ENCODE assay signal across 31 cellular contexts in genomic region chr13:86976521-86977324, GRCh38.
DNase-seq lines count a peak whose midpoint lies in the region; ATAC-seq, FAIRE-seq and TF ChIP-seq lines count a peak whose summit lies in the region.
"Had no signal": no experiment of that assay in that cellular context is flagged by ENCODE, and none has a peak within 500 bp of the region (broad histone marks: within the 10 kb centered on the region; RNA-seq: fewer than 3 reads in every experiment).

No MANE protein-coding gene starts in this region.

- peak; percentile 63 for ATAC-seq in IMR-90 (ENCODE audit: low read depth)
- ATAC-seq: activated CD8-positive, alpha-beta T cell treated with anti-CD3 and anti-CD28 coated beads, Interleukin-2, amount 10 ng/mL, durations not matched to agents 7 days and 5 days; left lobe of liver; Panc1; right cardiac atrium had no signal

- 100% methylated on average over 1 of the region's 4 CpGs; no CpG with 5 or more reads in 1 of the 2 experiments for WGBS in IMR-90 (ENCODE audit: extremely low coverage in 2 of 2, insufficient read length in 1 of 2), 2 experiments

- peak; percentile 11 for DNase-seq in Daoy (ENCODE audit: low read depth)
- peak; percentile 49 for DNase-seq in IMR-90
- peak; percentile 14 for DNase-seq in astrocyte (ENCODE audit: low read depth)
- peak; percentile 15 for DNase-seq in fibroblast of peridontal ligament (ENCODE audit: extremely low read depth)
- no peak for DNase-seq in DMS114 treated with DMSO at 0.1 percent for 48 hours (lab: John Stamatoyannopoulos, UW; ENCODE audit: unreplicated experiment)
- no peak for DNase-seq in RCC 7860 (ENCODE audit: low spot score)
- no peak for DNase-seq in medulla oblongata (ENCODE audit: extremely low spot score)
- no peak for DNase-seq in NCI-H2029 treated with DMSO at 0.1 percent for 48 hours (lab: John Stamatoyannopoulos, UW)
- DNase-seq: activated CD4-positive, alpha-beta T cell treated with anti-CD3 and anti-CD28 coated beads for 4 hours; activated CD8-positive, alpha-beta T cell treated with anti-CD3 and anti-CD28 coated beads, Interleukin-2, amount 10 ng/mL, durations not matched to agents 7 days and 5 days; activated naive CD4-positive, alpha-beta T cell treated with anti-CD3 and anti-CD28 coated beads for 36 hours; CD8-positive, alpha-beta memory T cell; DMS 273 treated with DMSO at 0.1 percent for 48 hours; KBM-7; MM.1S; naive B cell; NCI-H1930; NCI-H2227 treated with DMSO at 0.1 percent for 48 hours; NCI-H526; posterior cingulate gyrus; right cardiac atrium; SIG-M5; stimulated activated CD4-positive, alpha-beta T cell treated with anti-CD3 and anti-CD28 coated beads, Interleukin-4, amount 100 ng/mL, for 24 hours; tibial artery; WERI-Rb-1 had no signal

- BruUV-seq in IMR-90 (replicated peaks; lab: Mats Ljungman, UMichigan) = no TSS peak

- no peak overlapping the region for H3K14ac ChIP-seq in IMR-90 (replicated peaks; ENCODE audit: low read depth, low read length)

- H3K27me3 ChIP-seq in IMR-90 (ENCODE audit: control insufficient read depth, insufficient read depth, low read length) (no peaks in the 10 kb centered on the region), astrocyte (ENCODE audit: insufficient read depth, low read length) (no peaks in the 10 kb centered on the region)
- H3K27me3 ChIP-seq: tibial artery, vagina had no signal

- H3K4me2 ChIP-seq in IMR-90 (ENCODE audit: low read depth, low read length) (no peak overlapping the region), astrocyte (ENCODE audit: low read length) (no peak overlapping the region)

- TF ChIP-seq RAD21 in IMR-90 (IDR thresholded peaks at IDR 0.05; ENCODE audit: low read length) = no peak

- no peak overlapping the region for H4K91ac ChIP-seq in IMR-90 (ENCODE audit: insufficient read depth, low read depth, low read length)

- H3K79me1 ChIP-seq in IMR-90 (ENCODE audit: low read depth in 1 of 2, low read length in 2 of 2) = no peaks in the 10 kb centered on the region

- H3K27ac Mint-ChIP-seq in astrocyte (ENCODE audit: unreplicated experiment) = no peak overlapping the region
- H3K27ac Mint-ChIP-seq: activated CD8-positive, alpha-beta T cell treated with anti-CD3 and anti-CD28 coated beads, Interleukin-2, amount 10 ng/mL, durations not matched to agents 7 days and 5 days; activated naive CD4-positive, alpha-beta T cell treated with anti-CD3 and anti-CD28 coated beads for 36 hours; CD8-positive, alpha-beta memory T cell; mesothelial cell of epicardium; naive B cell; T-helper 2 cell treated with Interferon-gamma antibody and Interleukin-4, amounts not matched to agents 5 μg/mL and 100 μg/mL, for 36 hours had no signal

- H3K79me2 ChIP-seq in astrocyte (ENCODE audit: insufficient read depth, low read length) = no peaks in the 10 kb centered on the region

- peaks cover 4% of the 10 kb centered on the region for H3K4me1 Mint-ChIP-seq in astrocyte (ENCODE audit: low read depth, unreplicated experiment)
- H3K4me1 Mint-ChIP-seq: CD8-positive, alpha-beta memory T cell; mesothelial cell of epicardium; naive B cell had no signal

- H3K4me3 ChIP-seq in IMR-90 (ENCODE audit: insufficient read depth, low read depth, low read length) (no peak overlapping the region), astrocyte (ENCODE audit: insufficient read depth, low read depth, low read length) (no peak overlapping the region)
- H3K4me3 ChIP-seq: tibial artery, vagina had no signal

- in situ Hi-C loops in IMR-90 (cut with MboI; ENCODE audit: low sequenced_read_pairs) = no loop called here

- TF ChIP-seq CTCF in IMR-90 (conservative IDR thresholded peaks at IDR 0.05; ENCODE audit: low read depth, low read length) (no peak), astrocyte (IDR thresholded peaks at IDR 0.05; ENCODE audit: insufficient read depth, low read depth, low read length) (no peak)

- 0 out of 2 replicates have a peak, but pooled peaks cover 1% of the 10 kb centered on the region for H3K4me1 ChIP-seq in IMR-90 (ENCODE audit: control insufficient read depth, insufficient read depth, low read length)
- H3K4me1 ChIP-seq in astrocyte (ENCODE audit: insufficient read depth, low read length) = no peaks in the 10 kb centered on the region
- H3K4me1 ChIP-seq: tibial artery, vagina had no signal

- intact Hi-C loops in IMR-90 (cut with micrococcal nuclease) = no loop called here

- no peak overlapping the region for H2AK9ac ChIP-seq in IMR-90 (replicated peaks; ENCODE audit: low read depth, low read length, poor library complexity)

- no peak for FAIRE-seq in astrocyte (lab: Jason Lieb, UNC)
- no peak for FAIRE-seq in RCC 7860 (lab: Jason Lieb, UNC)
- FAIRE-seq: endothelial cell of umbilical vein had no signal

- peak overlapping the region; percentile 89; the same call in 1 of the 2 replicates for H3K18ac ChIP-seq in IMR-90 (ENCODE audit: low read depth, low read length)

- H3K9me3 ChIP-seq in IMR-90 (ENCODE audit: control insufficient read depth, insufficient read depth, low read length) (no peaks in the 10 kb centered on the region), astrocyte (ENCODE audit: insufficient read depth, low read depth, low read length) (no peaks in the 10 kb centered on the region)
- H3K9me3 ChIP-seq: tibial artery, vagina had no signal

- CTCF ChIA-PET in IMR-90 (lab: Yijun Ruan, JAX) = no interaction called here

- no peak overlapping the region for H2AK5ac ChIP-seq in IMR-90 (ENCODE audit: low read depth, low read length)

- H3K27me3 Mint-ChIP-seq in astrocyte (ENCODE audit: low read depth, unreplicated experiment) = no peaks in the 10 kb centered on the region
- H3K27me3 Mint-ChIP-seq: CD8-positive, alpha-beta memory T cell; naive B cell had no signal

- no peak overlapping the region; a peak in 1 of 4 replicates for H4K8ac ChIP-seq in IMR-90 (ENCODE audit: low read depth in 2 of 2, low read length in 2 of 2)

- no peak overlapping the region for H3K23ac ChIP-seq in IMR-90 (ENCODE audit: low read depth, low read length)

- H3K4me3 Mint-ChIP-seq in astrocyte (ENCODE audit: unreplicated experiment) = no peak overlapping the region
- H3K4me3 Mint-ChIP-seq: activated CD8-positive, alpha-beta T cell treated with anti-CD3 and anti-CD28 coated beads, Interleukin-2, amount 10 ng/mL, durations not matched to agents 7 days and 5 days; activated naive CD4-positive, alpha-beta T cell treated with anti-CD3 and anti-CD28 coated beads for 36 hours; CD8-positive, alpha-beta memory T cell; mesothelial cell of epicardium; naive B cell; T-helper 2 cell treated with Interferon-gamma antibody and Interleukin-4, amounts not matched to agents 5 μg/mL and 100 μg/mL, for 36 hours had no signal

- no peak overlapping the region for H2BK20ac ChIP-seq in IMR-90 (ENCODE audit: low read depth, low read length)

- no peaks in the 10 kb centered on the region for H3K9me3 Mint-ChIP-seq in astrocyte (ENCODE audit: unreplicated experiment)
- H3K9me3 Mint-ChIP-seq: mesothelial cell of epicardium had no signal

- H3K9ac ChIP-seq in IMR-90 (ENCODE audit: low read depth, low read length) (no peak overlapping the region), astrocyte (ENCODE audit: low read length) (no peak overlapping the region)

- no peak overlapping the region for H2AFZ ChIP-seq in IMR-90 (replicated peaks; ENCODE audit: low read length, poor library complexity)
- no peak overlapping the region for H2AFZ ChIP-seq in astrocyte (ENCODE audit: low read depth, low read length)

- no peaks in the 10 kb centered on the region for H3K36me3 ChIP-seq in IMR-90 (ENCODE audit: control insufficient read depth, insufficient read depth, low read length)
- H3K36me3 ChIP-seq in astrocyte (ENCODE audit: insufficient read depth, low read length) = no peaks in the 10 kb centered on the region
- H3K36me3 ChIP-seq: tibial artery, vagina, WERI-Rb-1 had no signal

- no peak overlapping the region for H2BK15ac ChIP-seq in IMR-90 (ENCODE audit: low read depth, low read length)

- H2BK5ac ChIP-seq in IMR-90 (ENCODE audit: low read depth, low read length, poor library complexity, severe bottlenecking) = peak overlapping the region; percentile 56

- H2BK120ac ChIP-seq in IMR-90 (ENCODE audit: low read depth, low read length) = no peak overlapping the region

- no peak overlapping the region for H3K27ac ChIP-seq in IMR-90 (ENCODE audit: insufficient read depth, low read length)
- H3K27ac ChIP-seq in astrocyte (ENCODE audit: low read depth, low read length) = no peak overlapping the region
- H3K27ac ChIP-seq: tibial artery, vagina, WERI-Rb-1 had no signal

- TF ChIP-seq POLR2A in IMR-90 (IDR thresholded peaks at IDR 0.05; ENCODE audit: low read depth, low read length) = no peak

- no peak overlapping the region for H3K56ac ChIP-seq in IMR-90 (ENCODE audit: extremely low read depth, insufficient read depth, low read length)

- no peak overlapping the region; the same call in 1 of the 2 replicates for H4K5ac ChIP-seq in IMR-90 (ENCODE audit: low read depth, low read length)

- H3K4ac ChIP-seq in IMR-90 (ENCODE audit: low read depth, low read length) = no peak overlapping the region

- H4K20me1 ChIP-seq in IMR-90 (ENCODE audit: insufficient read depth, low read length) (no peaks in the 10 kb centered on the region), astrocyte (ENCODE audit: insufficient read depth, low read length) (no peaks in the 10 kb centered on the region)

- no peaks in the 10 kb centered on the region for H3K36me3 Mint-ChIP-seq in astrocyte (ENCODE audit: low read depth, unreplicated experiment)
- H3K36me3 Mint-ChIP-seq: CD8-positive, alpha-beta memory T cell; mesothelial cell of epicardium; naive B cell had no signal

- H3K9me1 ChIP-seq in IMR-90 (ENCODE audit: insufficient read depth, low read length) = no peaks in the 10 kb centered on the region

- dilution Hi-C loops in IMR-90 (cut with HindIII; ENCODE audit: low sequenced_read_pairs, unreplicated experiment) = no loop called here

- POLR2A ChIA-PET in IMR-90 (lab: Charles Lee; ENCODE audit: unreplicated experiment) = no interaction called here

TF ChIP-seq in IMR-90, 13 proteins besides CTCF, POLR2A, EP300 and RAD21 (continues in another document):
- no peak for TF ChIP-seq BHLHE40 (IDR thresholded peaks at IDR 0.05; ENCODE audit: low read depth, low read length)
- TF ChIP-seq FOS (IDR thresholded peaks at IDR 0.05; ENCODE audit: low read depth, low read length) = no peak
- TF ChIP-seq USF2 (IDR thresholded peaks at IDR 0.05; ENCODE audit: low read depth, low read length) = no peak
- TF ChIP-seq CEBPB (IDR thresholded peaks at IDR 0.05; ENCODE audit: low read depth, low read length) = no peak
- TF ChIP-seq RCOR1 (IDR thresholded peaks at IDR 0.05; ENCODE audit: insufficient replicate concordance, low read length) = no peak
- no peak for TF ChIP-seq CHD1 (IDR thresholded peaks at IDR 0.05; ENCODE audit: low read depth, low read length)
- TF ChIP-seq MAZ (IDR thresholded peaks at IDR 0.05; ENCODE audit: borderline replicate concordance, low read depth, low read length) = no peak
- no peak for TF ChIP-seq RFX5 (IDR thresholded peaks at IDR 0.05; ENCODE audit: low read depth, low read length)

Comparison
In these comparisons a context has a peak if more than half of its experiments do, and no peak if none do; other contexts are left out.
1. DNase-seq: peak in Daoy (single experiment), IMR-90 (single experiment), astrocyte (single experiment) and fibroblast of peridontal ligament (single experiment); none in DMS114 treated with DMSO at 0.1 percent for 48 hours (single experiment), RCC 7860 (single experiment), medulla oblongata (single experiment) and NCI-H2029 treated with DMSO at 0.1 percent for 48 hours (single experiment).